18 cellular contexts compared by ENCODE assay signal in genomic region chr6:152916035-152916434, GRCh38.
A peak's percentile ranks its signal among the peaks of the same experiment; 100 is the strongest.
DNase-seq lines count a peak whose midpoint lies in the region; TF ChIP-seq lines count a peak whose summit lies in the region.
"Had no signal": no experiment of that assay in that cellular context is flagged by ENCODE, and none has a peak within 500 bp of the region (broad histone marks: within the 10 kb centered on the region; RNA-seq: fewer than 3 reads in every experiment).

No MANE protein-coding gene starts in this region.

- H3K9me3 ChIP-seq in sigmoid colon = peaks cover 0 to 9% (median 0%) of the 10 kb centered on the region in 4 donors
- H3K9me3 ChIP-seq: A549, Caco-2 had no signal

- no peak overlapping the region for H3K4me3 Mint-ChIP-seq in type B pancreatic cell
- H3K4me3 Mint-ChIP-seq in glutamatergic neuron (ENCODE audit: unreplicated experiment) = no peak overlapping the region
- H3K4me3 Mint-ChIP-seq: B cell; CD4-positive, alpha-beta T cell; CD8-positive, alpha-beta T cell had no signal

- H3K9me3 Mint-ChIP-seq in type B pancreatic cell (peaks cover 6% of the 10 kb centered on the region), glutamatergic neuron (ENCODE audit: unreplicated experiment) (peaks cover 2% of the 10 kb centered on the region)

- TF ChIP-seq CTCF in epithelial cell of esophagus (IDR thresholded peaks at IDR 0.05; ENCODE audit: insufficient read depth, low read depth, low read length, missing control alignments) (no peak), type B pancreatic cell (conservative IDR thresholded peaks at IDR 0.05) (no peak), glutamatergic neuron (IDR thresholded peaks at IDR 0.05; ENCODE audit: partially characterized antibody, unreplicated experiment) (no peak), sigmoid colon (IDR thresholded peaks at IDR 0.05) (no peak)

- DNase-seq in ELF-1 (ENCODE audit: low read depth, low spot score) = peak; percentile 23
- peak; percentile 77 for DNase-seq in epithelial cell of esophagus (ENCODE audit: low read depth)
- DNase-seq in type B pancreatic cell (ENCODE audit: extremely low spot score, unreplicated experiment) = no peak
- DNase-seq in glutamatergic neuron = no peak
- no peak for DNase-seq in sigmoid colon
- DNase-seq: AML-193; Caco-2; Calu3; CD4-positive, alpha-beta T cell; CD8-positive, alpha-beta T cell; DMS79 treated with DMSO at 0.1 percent for 48 hours; GDM1 had no signal

- no peaks in the 10 kb centered on the region for H3K4me1 Mint-ChIP-seq in type B pancreatic cell (ENCODE audit: unreplicated experiment)
- no peaks in the 10 kb centered on the region for H3K4me1 Mint-ChIP-seq in glutamatergic neuron (ENCODE audit: low read depth, unreplicated experiment)
- H3K4me1 Mint-ChIP-seq: B cell had no signal

- TF ChIP-seq POLR2A in sigmoid colon (IDR thresholded peaks at IDR 0.05) = no peak

- no peak overlapping the region for H3K4me3 ChIP-seq in epithelial cell of esophagus (ENCODE audit: low read length)
- no peak overlapping the region for H3K4me3 ChIP-seq in sigmoid colon
- H3K4me3 ChIP-seq: A549; BLaER1 treated with 17β-estradiol and CSF1 and Interleukin-3, amounts not matched to agents 10 nM and 100 nM; GM12878 had no signal

- WGBS in sigmoid colon, 2 donors = 67 to 74% methylated on average over 1 of the region's 1 CpG

- peak overlapping the region; percentile 72 for H3K27ac Mint-ChIP-seq in type B pancreatic cell
- no peak overlapping the region for H3K27ac Mint-ChIP-seq in glutamatergic neuron (ENCODE audit: unreplicated experiment)
- H3K27ac Mint-ChIP-seq: B cell; CD4-positive, alpha-beta T cell; CD8-positive, alpha-beta T cell had no signal

- no peaks in the 10 kb centered on the region for H3K36me3 ChIP-seq in sigmoid colon
- H3K36me3 ChIP-seq: BLaER1 treated with 17β-estradiol and CSF1 and Interleukin-3, amounts not matched to agents 10 nM and 100 nM had no signal

- H3K27ac ChIP-seq in sigmoid colon = no peak overlapping the region
- H3K27ac ChIP-seq: 22Rv1; A549; BLaER1 treated with 17β-estradiol and CSF1 and Interleukin-3, amounts not matched to agents 10 nM and 100 nM; C4-2B had no signal

- H3K36me3 Mint-ChIP-seq in type B pancreatic cell = no peaks in the 10 kb centered on the region
- H3K36me3 Mint-ChIP-seq in glutamatergic neuron (ENCODE audit: unreplicated experiment) = peaks cover 7% of the 10 kb centered on the region
- H3K36me3 Mint-ChIP-seq: CD8-positive, alpha-beta T cell had no signal

- no peak for TF ChIP-seq EP300 in sigmoid colon (IDR thresholded peaks at IDR 0.05)

- no peaks in the 10 kb centered on the region for H3K27me3 ChIP-seq in sigmoid colon
- H3K27me3 ChIP-seq: BLaER1 treated with 17β-estradiol and CSF1 and Interleukin-3, amounts not matched to agents 10 nM and 100 nM had no signal

- intact Hi-C loops in sigmoid colon (cut with DNase I) = no loop called here

- H3K27me3 Mint-ChIP-seq in type B pancreatic cell (peaks cover 9% of the 10 kb centered on the region), glutamatergic neuron (ENCODE audit: unreplicated experiment) (no peaks in the 10 kb centered on the region)

- no peaks in the 10 kb centered on the region for H3K4me1 ChIP-seq in sigmoid colon
- H3K4me1 ChIP-seq: A549; BLaER1 treated with 17β-estradiol and CSF1 and Interleukin-3, amounts not matched to agents 10 nM and 100 nM; Caco-2 had no signal

Comparison
In these comparisons a context has a peak if more than half of its experiments do, and no peak if none do; other contexts are left out.
1. DNase-seq: peak in ELF-1 (single experiment) and epithelial cell of esophagus (single experiment); none in type B pancreatic cell (single experiment), glutamatergic neuron (single experiment) and sigmoid colon (single experiment).